Comparison of ENCODE assay signal across 13 cellular contexts in the genomic region with DNA sequence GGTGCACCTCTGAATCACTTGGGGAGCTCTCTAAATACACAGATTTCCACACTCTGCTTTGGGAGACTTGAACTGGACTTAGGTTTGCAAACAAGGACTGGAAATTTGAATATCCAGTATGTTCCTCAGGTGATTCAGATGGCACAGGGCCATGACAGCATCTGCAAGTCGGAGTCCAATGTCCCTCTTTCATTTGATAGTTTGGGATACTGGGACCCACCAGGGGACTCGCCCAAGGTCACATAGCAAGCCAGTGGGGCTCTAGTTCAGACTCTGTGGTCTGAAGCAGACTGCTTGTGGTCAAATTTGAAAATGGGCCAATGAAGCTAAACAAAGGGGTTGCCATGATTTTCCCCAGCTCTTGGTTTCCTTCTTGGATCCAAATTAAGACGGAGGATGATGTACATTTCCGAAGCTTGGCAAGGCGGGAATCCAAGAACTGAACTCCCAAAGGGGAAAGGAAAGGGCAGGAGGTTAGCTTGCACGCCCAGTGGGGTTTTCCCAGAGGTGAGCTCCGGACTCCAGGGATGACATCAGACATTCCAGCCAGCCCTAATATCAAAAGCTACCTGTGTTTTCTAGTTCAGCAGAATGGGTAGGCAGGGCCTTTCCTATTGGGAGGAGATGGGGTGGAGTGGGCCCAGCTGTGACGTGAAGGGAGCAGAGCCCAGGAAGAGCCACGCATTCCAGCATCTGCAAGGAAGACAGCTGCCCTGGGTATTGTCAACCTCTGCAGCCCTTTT. TPM values are rescaled to one million over a fixed set of nuclear protein-coding genes. Genes with fewer than 3 reads are reported as not detected.
DNase-seq lines count a peak whose midpoint lies in the region; ATAC-seq, FAIRE-seq and TF ChIP-seq lines count a peak whose summit lies in the region.
"Had no signal": no experiment of that assay in that cellular context is flagged by ENCODE, and none has a peak within 500 bp of the region (broad histone marks: within the 10 kb centered on the region; RNA-seq: fewer than 3 reads in every experiment).

No MANE protein-coding gene starts in this region.

- POLR2A ChIA-PET in K562 (lab: Yijun Ruan, JAX): interaction anchor here (0.7 to 3.1 kb wide), 4 partner anchors 12 to 18 kb away, joined by 3 to 14 read pairs (median 6); no protein-coding TSS in a partner anchor

- no peaks in the 10 kb centered on the region for H3K27me3 Mint-ChIP-seq in glutamatergic neuron (ENCODE audit: unreplicated experiment)
- H3K27me3 Mint-ChIP-seq: natural killer cell treated with Interleukin-12 subunit alpha and Interleukin-12 subunit beta and Interleukin-15 and Interleukin-18, amount 100 ng/mL, for 72 hours had no signal

- H3K27me3 ChIP-seq in K562 (ENCODE audit: control insufficient read depth in 2 of 2, insufficient read depth in 2 of 2, low read length in 2 of 2) (no peaks in the 10 kb centered on the region), layer of hippocampus (ENCODE audit: control insufficient read depth, insufficient read depth, low read length) (no peaks in the 10 kb centered on the region), stomach (no peaks in the 10 kb centered on the region)

- peaks cover 5% of the 10 kb centered on the region for H3K9me3 Mint-ChIP-seq in glutamatergic neuron (ENCODE audit: unreplicated experiment)
- H3K9me3 Mint-ChIP-seq: natural killer cell treated with Interleukin-12 subunit alpha and Interleukin-12 subunit beta and Interleukin-15 and Interleukin-18, amount 100 ng/mL, for 72 hours had no signal

- H3K4me2 ChIP-seq in K562 (ENCODE audit: insufficient read depth, low read length): no peak overlapping the region
- H3K4me2 ChIP-seq: KMS-11 had no signal

- CTCF ChIA-PET in K562 (lab: Yijun Ruan, JAX; ENCODE audit: low intra/inter-chr PET ratio): no interaction called here

- FAIRE-seq in K562 (lab: Jason Lieb, UNC): no peak
- FAIRE-seq: G401.6 had no signal

- intact Hi-C loops in K562 (cut with micrococcal nuclease): loop anchor here (10.0 kb wide), 1 partner anchor 615 kb away; a partner anchor contains a TSS
- intact Hi-C loops in stomach (cut with DNase I; ENCODE audit: low total_unique reads): no loop called here

- H3K4me1 Mint-ChIP-seq in glutamatergic neuron (ENCODE audit: low read depth, unreplicated experiment): peaks cover 10% of the 10 kb centered on the region

- H3K9ac ChIP-seq in K562 (ENCODE audit: insufficient read depth in 1 of 2, low read depth in 2 of 2, low read length in 2 of 2): no peak overlapping the region
- H3K9ac ChIP-seq: KMS-11 had no signal

- H3K9me3 ChIP-seq in K562 (replicated peaks; ENCODE audit: control insufficient read depth, insufficient read depth, low read depth, low read length) (no peaks in the 10 kb centered on the region), stomach (no peaks in the 10 kb centered on the region)

- TF ChIP-seq RAD21 in K562 (CRISPR knock-in tag; conservative IDR thresholded peaks at IDR 0.05 in 1 of 2, IDR thresholded peaks at IDR 0.05 in 1 of 2): no peak

- no peak overlapping the region for H3K27ac ChIP-seq in K562 (ENCODE audit: extremely low read depth, low read depth, low read length)
- H3K27ac ChIP-seq in layer of hippocampus (ENCODE audit: low read depth, low read length): peak overlapping the region; percentile 68
- peak overlapping the region; percentile 62 to 97 (median 95) for H3K27ac ChIP-seq in stomach
- H3K27ac ChIP-seq: KMS-11 had no signal

- H2AFZ ChIP-seq in K562 (ENCODE audit: low read depth, low read length): peak overlapping the region; percentile 96; the same call in 1 of the 2 replicates

- 86% methylated on average over 8 of the region's 9 CpGs for WGBS in K562 (ENCODE audit: insufficient coverage, low coverage, missing lambda C conversion rate)
- 51 to 54% (median 53%) methylated on average over 9 of the region's 9 CpGs for WGBS in stomach, 5 donors

- H4K20me1 ChIP-seq in K562 (replicated peaks; ENCODE audit: control insufficient read depth, insufficient read depth, low read length): no peaks in the 10 kb centered on the region

- BruUV-seq in K562 (replicated peaks; lab: Mats Ljungman, UMichigan): no TSS peak

- DNase-seq in HPDE6-E6E7 (ENCODE audit: extremely low spot score): peak; percentile 92
- DNase-seq in K562 (ENCODE audit: extremely low read depth in 1 of 4, low spot score in 3 of 4): no peak
- peak; percentile 53 for DNase-seq in stomach
- DNase-seq in KG1 (lab: John Stamatoyannopoulos, UW): no peak
- DNase-seq in glutamatergic neuron: no peak
- no peak for DNase-seq in NOMO-1 (lab: John Stamatoyannopoulos, UW; ENCODE audit: unreplicated experiment in 2 of 2)
- DNase-seq: activated CD4-positive, alpha-beta T cell treated with anti-CD3 and anti-CD28 coated beads, Interleukin-2, amount 50 U/mL, for 4 hours; effector CD4-positive, alpha-beta T cell had no signal

- H3K79me2 ChIP-seq in K562 (ENCODE audit: control insufficient read depth, insufficient read depth, low read length): peaks cover 10% of the 10 kb centered on the region

- no peak overlapping the region for H3K27ac Mint-ChIP-seq in glutamatergic neuron (ENCODE audit: unreplicated experiment)
- H3K27ac Mint-ChIP-seq: natural killer cell treated with Interleukin-12 subunit alpha and Interleukin-12 subunit beta and Interleukin-15 and Interleukin-18, amount 100 ng/mL, for 72 hours had no signal

- ATAC-seq in K562 (no peak), GM21367 (IDR thresholded peaks at IDR 0.05; ENCODE audit: unreplicated experiment) (no peak)
- ATAC-seq: natural killer cell treated with Interleukin-12 subunit alpha and Interleukin-12 subunit beta and Interleukin-15 and Interleukin-18, amount 100 ng/mL, for 72 hours had no signal

- in situ Hi-C loops in K562 (cut with MboI): no loop called here

- H3K36me3 Mint-ChIP-seq in glutamatergic neuron (ENCODE audit: unreplicated experiment): no peaks in the 10 kb centered on the region
- H3K36me3 Mint-ChIP-seq: natural killer cell treated with Interleukin-12 subunit alpha and Interleukin-12 subunit beta and Interleukin-15 and Interleukin-18, amount 100 ng/mL, for 72 hours had no signal

- TF ChIP-seq CTCF in K562 (IDR thresholded peaks at IDR 0.05 in 2 of 3, conservative IDR thresholded peaks at IDR 0.05 in 1 of 3; ENCODE audit: insufficient read depth in 2 of 3, low read depth in 1 of 3, low read length in 3 of 3) (no peak), stomach (IDR thresholded peaks at IDR 0.05) (no peak), glutamatergic neuron (IDR thresholded peaks at IDR 0.05; ENCODE audit: partially characterized antibody, unreplicated experiment) (no peak)

- no peak for TF ChIP-seq EP300 in K562 (IDR thresholded peaks at IDR 0.05; ENCODE audit: low read length)
- no peak for TF ChIP-seq EP300 in stomach (IDR thresholded peaks at IDR 0.05)

- H3K4me1 ChIP-seq in K562 (replicated peaks in 1 of 2; ENCODE audit: control insufficient read depth in 2 of 2, insufficient read depth in 2 of 2, low read length in 2 of 2) (peaks cover 9 to 30% of the 10 kb centered on the region in 2 experiments), stomach (peaks cover 52 to 74% (median 62%) of the 10 kb centered on the region in 4 donors)

- H3K4me3 ChIP-seq in K562: no peak overlapping the region
- no peak overlapping the region for H3K4me3 ChIP-seq in stomach

- H3K4me3 Mint-ChIP-seq in glutamatergic neuron (ENCODE audit: unreplicated experiment): no peak overlapping the region
- H3K4me3 Mint-ChIP-seq: natural killer cell treated with Interleukin-12 subunit alpha and Interleukin-12 subunit beta and Interleukin-15 and Interleukin-18, amount 100 ng/mL, for 72 hours had no signal

- no peaks in the 10 kb centered on the region for H3K9me1 ChIP-seq in K562 (ENCODE audit: control insufficient read depth, insufficient read depth, low read length)

- H3K36me3 ChIP-seq in K562 (ENCODE audit: control insufficient read depth, insufficient read depth, low read length) (no peaks in the 10 kb centered on the region), stomach (peaks cover 0 to under 1% (median 0%) of the 10 kb centered on the region in 4 donors)

- TF ChIP-seq POLR2A in K562 (conservative IDR thresholded peaks at IDR 0.05) (no peak), stomach (IDR thresholded peaks at IDR 0.05) (no peak)

RNA-seq across cellular contexts. Expression of a gene that starts 3.4 kb away (rescaled TPM):
- 34.4 and 53.1 TPM in 2 replicates for total RNA-seq in K562 (2011; cell fraction: chromatin; rRNA removed; ENCODE audit: low replicate concordance)
- 52.6 and 58.5 TPM in 2 replicates for total RNA-seq in K562 (2011; cell fraction: nucleolus; rRNA removed)
- total RNA-seq in K562 (2011; cell fraction: nucleoplasm; rRNA removed): 50.7 and 61.6 TPM in 2 replicates
- total RNA-seq in K562 (2014; rRNA removed): 11.1 and 17.5 TPM in 2 replicates
- 14.3 and 15.3 TPM in 2 replicates for total RNA-seq in K562 (2014; rRNA removed; fragmentation: Illumina TruSeq; extraction: Trizol)
- 16.4 and 17.5 TPM in 2 replicates for total RNA-seq in K562 (2015; rRNA removed; fragmentation: Illumina TruSeq; extraction: Trizol)
- total RNA-seq in K562 (2021): 20.4 and 23.9 TPM in 2 replicates
- polyA plus RNA-seq in K562 (2011; rRNA removed): 18.2 and 20.2 TPM in 2 replicates
- 35.0 and 82.1 TPM in 2 replicates for polyA plus RNA-seq in K562 (2011; cell fraction: cytosol; rRNA removed)
- 19.4 and 23.5 TPM in 2 replicates for polyA plus RNA-seq in K562 (2011; cell fraction: nucleus; rRNA removed)
- 13.0 and 20.4 TPM in 2 replicates for polyA plus RNA-seq in K562 (2012)
- polyA plus RNA-seq in K562 (2014; fragmentation: Illumina TruSeq; extraction: Trizol): 14.6 and 15.7 TPM in 2 replicates
- polyA plus RNA-seq in K562 (2014; fragmentation: Nextera tagmentation; extraction: Ambion mirVana): 10 to 100 TPM; 16.4 to 25.2 TPM
- 20.4 and 23.1 TPM in 2 replicates for polyA plus RNA-seq in K562 (2014; rRNA removed)
- polyA minus RNA-seq in K562 (2011; rRNA and poly(A)+ RNA removed): 23.2 and 26.3 TPM in 2 replicates
- polyA minus RNA-seq in K562 (2011; cell fraction: cytosol; rRNA and poly(A)+ RNA removed): 15.1 and 22.5 TPM in 2 replicates
- polyA minus RNA-seq in K562 (2011; cell fraction: nucleus; rRNA and poly(A)+ RNA removed): 19.5 and 28.4 TPM in 2 replicates
- total RNA-seq in stomach: 100 to 1,000 TPM in 1 of 5 donors, 10 to 100 TPM in 4; 16.0 to 119 (median 25.1) TPM
- 10 to 100 TPM; 11.2 to 19.7 (median 18.8) TPM for polyA plus RNA-seq in stomach
- total RNA-seq in glutamatergic neuron (ENCODE audit: unreplicated experiment): 17.7 TPM

RNA-seq across cellular contexts. Expression of a gene that starts 11.4 kb away (rescaled TPM):
- total RNA-seq in K562 (2011; cell fraction: chromatin; rRNA removed; ENCODE audit: low replicate concordance): 3.6 and 8.4 TPM in 2 replicates
- total RNA-seq in K562 (2011; cell fraction: nucleolus; rRNA removed): 8.3 and 10.0 TPM in 2 replicates
- total RNA-seq in K562 (2011; cell fraction: nucleoplasm; rRNA removed): 9.6 and 14.5 TPM in 2 replicates
- 6.0 and 6.9 TPM in 2 replicates for total RNA-seq in K562 (2014; rRNA removed)
- total RNA-seq in K562 (2014; rRNA removed; fragmentation: Illumina TruSeq; extraction: Trizol): 6.3 and 7.5 TPM in 2 replicates
- total RNA-seq in K562 (2015; rRNA removed; fragmentation: Illumina TruSeq; extraction: Trizol): 8.9 and 9.7 TPM in 2 replicates
- total RNA-seq in K562 (2021): 8.7 and 10.7 TPM in 2 replicates
- polyA plus RNA-seq in K562 (2011; rRNA removed): 4.7 and 5.3 TPM in 2 replicates
- 3.7 and 4.4 TPM in 2 replicates for polyA plus RNA-seq in K562 (2011; cell fraction: cytosol; rRNA removed)
- 2.4 and 3.4 TPM in 2 replicates for polyA plus RNA-seq in K562 (2011; cell fraction: nucleus; rRNA removed)
- polyA plus RNA-seq in K562 (2012): 9.2 and 11.6 TPM in 2 replicates
- polyA plus RNA-seq in K562 (2014; fragmentation: Illumina TruSeq; extraction: Trizol): 7.8 and 8.4 TPM in 2 replicates
- 1 to 10 TPM; 2.1 to 4.2 TPM for polyA plus RNA-seq in K562 (2014; fragmentation: Nextera tagmentation; extraction: Ambion mirVana)
- polyA plus RNA-seq in K562 (2014; rRNA removed): 6.4 and 6.7 TPM in 2 replicates
- polyA minus RNA-seq in K562 (2011; rRNA and poly(A)+ RNA removed): 9.0 and 9.1 TPM in 2 replicates
- polyA minus RNA-seq in K562 (2011; cell fraction: cytosol; rRNA and poly(A)+ RNA removed): 6.7 and 7.5 TPM in 2 replicates
- 1.2 and 1.7 TPM in 2 replicates for polyA minus RNA-seq in K562 (2011; cell fraction: nucleus; rRNA and poly(A)+ RNA removed)
- 100 to 1,000 TPM in 2 of 5 donors, 10 to 100 TPM in 3; 27.4 to 343 (median 81.4) TPM for total RNA-seq in stomach
- 10 to 100 TPM; 29.6 to 97.3 (median 78.8) TPM for polyA plus RNA-seq in stomach
- total RNA-seq in glutamatergic neuron (ENCODE audit: unreplicated experiment): 0.61 TPM

RNA-seq across cellular contexts. Expression of a gene that starts 18.5 kb away (rescaled TPM):
- total RNA-seq in K562 (2011; cell fraction: chromatin; rRNA removed; ENCODE audit: low replicate concordance): not detected in 2 replicates
- total RNA-seq in K562 (2011; cell fraction: nucleolus; rRNA removed): 0.39 and 0.50 TPM in 2 replicates
- total RNA-seq in K562 (2011; cell fraction: nucleoplasm; rRNA removed): 0.44 TPM in 1 of 2 replicates, not detected in the other
- total RNA-seq in K562 (2014; rRNA removed) (0.05 TPM in 1 of 2 replicates, not detected in the other), K562 (2014; rRNA removed; fragmentation: Illumina TruSeq; extraction: Trizol) (0.04 and 0.22 TPM in 2 replicates), K562 (2015; rRNA removed; fragmentation: Illumina TruSeq; extraction: Trizol) (not detected in 2 replicates), K562 (2021) (0.20 TPM in 1 of 2 replicates, not detected in the other), stomach (not detected), glutamatergic neuron (ENCODE audit: unreplicated experiment) (not detected)
- polyA plus RNA-seq in K562 (2011; rRNA removed) (not detected in 2 replicates), K562 (2014; fragmentation: Illumina TruSeq; extraction: Trizol) (0.04 TPM in 1 of 2 replicates, not detected in the other), K562 (2014; fragmentation: Nextera tagmentation; extraction: Ambion mirVana) (not detected), K562 (2014; rRNA removed) (not detected in 2 replicates), stomach (under 1 TPM in 2 of 3 donors, not detected in 1; 0.12 to 0.33 TPM)
- polyA plus RNA-seq in K562 (2011; cell fraction: cytosol; rRNA removed): 0.03 TPM in 1 of 2 replicates, not detected in the other
- polyA plus RNA-seq in K562 (2011; cell fraction: nucleus; rRNA removed): 0.04 and 0.11 TPM in 2 replicates
- 0.22 and 0.31 TPM in 2 replicates for polyA plus RNA-seq in K562 (2012)
- polyA minus RNA-seq in K562 (2011; rRNA and poly(A)+ RNA removed): 0.06 TPM in 1 of 2 replicates, not detected in the other
- not detected in 2 replicates for polyA minus RNA-seq in K562 (2011; cell fraction: cytosol; rRNA and poly(A)+ RNA removed)
- polyA minus RNA-seq in K562 (2011; cell fraction: nucleus; rRNA and poly(A)+ RNA removed): 0.11 and 0.67 TPM in 2 replicates
- total RNA-seq: natural killer cell treated with Interleukin-12 subunit alpha and Interleukin-12 subunit beta and Interleukin-15 and Interleukin-18, amount 100 ng/mL, for 72 hours had no signal

RNA-seq across cellular contexts. Expression of a gene that starts 48.5 kb away (rescaled TPM):
- 7.3 and 11.0 TPM in 2 replicates for total RNA-seq in K562 (2011; cell fraction: chromatin; rRNA removed; ENCODE audit: low replicate concordance)
- total RNA-seq in K562 (2011; cell fraction: nucleolus; rRNA removed): 11.7 and 13.3 TPM in 2 replicates
- total RNA-seq in K562 (2011; cell fraction: nucleoplasm; rRNA removed): 9.9 and 11.7 TPM in 2 replicates
- 12.8 and 17.7 TPM in 2 replicates for total RNA-seq in K562 (2014; rRNA removed)
- 31.6 and 33.8 TPM in 2 replicates for total RNA-seq in K562 (2014; rRNA removed; fragmentation: Illumina TruSeq; extraction: Trizol)
- total RNA-seq in K562 (2015; rRNA removed; fragmentation: Illumina TruSeq; extraction: Trizol): 32.4 and 35.8 TPM in 2 replicates
- total RNA-seq in K562 (2021): 36.9 and 43.4 TPM in 2 replicates
- polyA plus RNA-seq in K562 (2011; rRNA removed): 51.6 and 64.0 TPM in 2 replicates
- polyA plus RNA-seq in K562 (2011; cell fraction: cytosol; rRNA removed): 71.4 and 85.4 TPM in 2 replicates
- 36.6 and 45.8 TPM in 2 replicates for polyA plus RNA-seq in K562 (2011; cell fraction: nucleus; rRNA removed)
- polyA plus RNA-seq in K562 (2012): 37.1 and 77.0 TPM in 2 replicates
- polyA plus RNA-seq in K562 (2014; fragmentation: Illumina TruSeq; extraction: Trizol): 49.7 and 53.9 TPM in 2 replicates
- 10 to 100 TPM; 15.2 to 20.3 TPM for polyA plus RNA-seq in K562 (2014; fragmentation: Nextera tagmentation; extraction: Ambion mirVana)
- 62.3 and 62.5 TPM in 2 replicates for polyA plus RNA-seq in K562 (2014; rRNA removed)
- polyA minus RNA-seq in K562 (2011; rRNA and poly(A)+ RNA removed): 22.7 and 35.5 TPM in 2 replicates
- polyA minus RNA-seq in K562 (2011; cell fraction: cytosol; rRNA and poly(A)+ RNA removed): 13.6 and 15.1 TPM in 2 replicates
- polyA minus RNA-seq in K562 (2011; cell fraction: nucleus; rRNA and poly(A)+ RNA removed): 10.0 and 11.1 TPM in 2 replicates
- 100 to 1,000 TPM in 1 of 5 donors, 10 to 100 TPM in 4; 10.6 to 131 (median 51.3) TPM for total RNA-seq in stomach
- polyA plus RNA-seq in stomach: 10 to 100 TPM; 55.6 to 90.7 (median 77.6) TPM
- 4.1 TPM for total RNA-seq in glutamatergic neuron (ENCODE audit: unreplicated experiment)

RNA-seq across cellular contexts. Expression of a gene that starts 51.5 kb away (rescaled TPM):
- total RNA-seq in K562 (2011; cell fraction: chromatin; rRNA removed; ENCODE audit: low replicate concordance): not detected in 2 replicates
- total RNA-seq in K562 (2011; cell fraction: nucleolus; rRNA removed): not detected in 2 replicates
- total RNA-seq in K562 (2011; cell fraction: nucleoplasm; rRNA removed): not detected in 2 replicates
- total RNA-seq in K562 (2014; rRNA removed) (0.09 and 0.24 TPM in 2 replicates), K562 (2014; rRNA removed; fragmentation: Illumina TruSeq; extraction: Trizol) (not detected in 2 replicates), K562 (2015; rRNA removed; fragmentation: Illumina TruSeq; extraction: Trizol) (not detected in 2 replicates), K562 (2021) (0.13 TPM in 1 of 2 replicates, not detected in the other), stomach (under 1 TPM in 1 of 5 donors, not detected in 4; 0.37 TPM), glutamatergic neuron (ENCODE audit: unreplicated experiment) (not detected)
- polyA plus RNA-seq in K562 (2011; rRNA removed) (not detected in 2 replicates), K562 (2014; fragmentation: Illumina TruSeq; extraction: Trizol) (not detected in 2 replicates), K562 (2014; fragmentation: Nextera tagmentation; extraction: Ambion mirVana) (not detected), K562 (2014; rRNA removed) (0.20 TPM in 1 of 2 replicates, not detected in the other), stomach (under 1 TPM in 2 of 3 donors, not detected in 1; 0.25 to 0.30 TPM)
- polyA plus RNA-seq in K562 (2011; cell fraction: cytosol; rRNA removed): 0.15 TPM in 1 of 2 replicates, not detected in the other
- polyA plus RNA-seq in K562 (2011; cell fraction: nucleus; rRNA removed): 0.08 TPM in 1 of 2 replicates, not detected in the other
- 0.04 TPM in 1 of 2 replicates, not detected in the other for polyA plus RNA-seq in K562 (2012)
- not detected in 2 replicates for polyA minus RNA-seq in K562 (2011; rRNA and poly(A)+ RNA removed)
- not detected in 2 replicates for polyA minus RNA-seq in K562 (2011; cell fraction: cytosol; rRNA and poly(A)+ RNA removed)
- polyA minus RNA-seq in K562 (2011; cell fraction: nucleus; rRNA and poly(A)+ RNA removed): not detected in 2 replicates

Comparison
In these comparisons a context has a peak if more than half of its experiments do, and no peak if none do; other contexts are left out.
1. DNase-seq: peak in HPDE6-E6E7 (single experiment) and stomach (single experiment); none in K562 (0 of 4), KG1 (single experiment), glutamatergic neuron (single experiment) and NOMO-1 (0 of 2).